ENCODE assay signal across 3 cellular contexts in the genomic region with DNA sequence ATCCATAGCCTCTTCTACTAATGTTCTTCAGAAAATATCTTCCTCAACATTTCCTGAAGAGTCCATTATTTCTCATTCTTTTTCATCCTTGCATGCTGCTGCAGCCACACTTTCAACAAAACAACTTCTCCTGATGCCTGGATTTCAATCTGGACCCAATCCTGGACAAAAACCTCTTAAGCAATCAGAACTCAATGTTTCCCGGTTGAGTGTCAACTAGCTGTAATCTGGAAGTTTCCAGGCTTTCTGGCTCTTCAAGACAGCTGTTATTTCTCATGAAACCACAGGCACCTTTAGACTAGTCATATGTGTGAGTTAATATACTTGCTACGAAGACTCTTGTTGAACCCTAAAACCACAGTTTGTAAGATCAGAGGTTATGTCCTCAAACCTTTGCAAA.
DNase-seq lines count a peak whose midpoint lies in the region; ATAC-seq, FAIRE-seq and TF ChIP-seq lines count a peak whose summit lies in the region.
"Not testable (repeated sequence)": the region's sequence is repeated elsewhere in the genome, so short reads cannot be mapped to it uniquely, and the experiment has no call there.

No MANE protein-coding gene starts in this region.

- H3K27ac ChIP-seq in HepG2 (ENCODE audit: extremely low read length, insufficient read depth, low read length) = not testable (repeated sequence)

- not testable (repeated sequence) for H3K79me2 ChIP-seq in HepG2 (ENCODE audit: insufficient read depth, low read length)

- not testable (repeated sequence) for H3K4me1 ChIP-seq in HepG2 (ENCODE audit: insufficient read depth, low read length)

- TF ChIP-seq POLR2A in HepG2 (IDR thresholded peaks at IDR 0.05; ENCODE audit: insufficient read depth in 1 of 2, low read depth in 2 of 2, low read length in 2 of 2) = not testable (repeated sequence)

- not testable (repeated sequence) for H3K27me3 ChIP-seq in HepG2 (ENCODE audit: control insufficient read depth in 1 of 2, insufficient read depth in 2 of 2, low read length in 2 of 2)

- not testable (repeated sequence) for DNase-seq in Right ventricle myocardium superior; left ventricle myocardium superior; HepG2 (ENCODE audit: low spot score)

- in situ Hi-C loops in HepG2 (cut with HindIII; ENCODE audit: extremely low pct_ligation_motif_present, low pct_unique_long_range_greater_than_20kb) = not testable (repeated sequence)

- TF ChIP-seq CTCF in HepG2 (CRISPR knock-in tag; IDR thresholded peaks at IDR 0.05) = not testable (repeated sequence)

- TF ChIP-seq EP300 in HepG2 (IDR thresholded peaks at IDR 0.05; ENCODE audit: low read depth in 2 of 2, low read length in 2 of 2); HepG2 (CRISPR knock-in tag; IDR thresholded peaks at IDR 0.05; ENCODE audit: borderline replicate concordance): not testable (repeated sequence)

- ATAC-seq in Right ventricle myocardium superior (ENCODE audit: poor library complexity) (peak; percentile 52), left ventricle myocardium superior (peak; percentile 67)
- not testable (repeated sequence) for ATAC-seq in HepG2

- H2AFZ ChIP-seq in HepG2 (ENCODE audit: low read length) = not testable (repeated sequence)

- not testable (repeated sequence) for BruUV-seq in HepG2 (replicated peaks; lab: Mats Ljungman, UMichigan)

- H3K4me2 ChIP-seq in HepG2 (ENCODE audit: low read depth, low read length) = not testable (repeated sequence)

- H3K4me3 ChIP-seq in HepG2 (replicated peaks in 1 of 3; ENCODE audit: insufficient read depth in 1 of 3, low read depth in 2 of 3, low read length in 3 of 3) = not testable (repeated sequence)

- not testable (repeated sequence) for H3K9me3 ChIP-seq in HepG2 (ENCODE audit: low read length)

- H4K20me1 ChIP-seq in HepG2 (ENCODE audit: insufficient read depth, low read length) = not testable (repeated sequence)

- not testable (repeated sequence) for H3K9ac ChIP-seq in HepG2 (ENCODE audit: insufficient read depth, low read depth, low read length)

- peak; percentile 15 for FAIRE-seq in HepG2 (lab: Jason Lieb, UNC)

- TF ChIP-seq RAD21 in HepG2 (CRISPR knock-in tag; IDR thresholded peaks at IDR 0.05) = not testable (repeated sequence)

- no CpG with 5 or more reads among the region's 2 CpGs for WGBS in HepG2 (ENCODE audit: low lambda C conversion rate)

- H3K36me3 ChIP-seq in HepG2 (replicated peaks in 1 of 2; ENCODE audit: control insufficient read depth in 1 of 2, insufficient read depth in 2 of 2, low read length in 2 of 2) = not testable (repeated sequence)

- CTCF ChIA-PET in HepG2 (lab: Yijun Ruan, JAX; ENCODE audit: low intra/inter-chr PET ratio, low total read pairs) = not testable (repeated sequence)

- POLR2A ChIA-PET in HepG2 (lab: Yijun Ruan, JAX) = not testable (repeated sequence)

- intact Hi-C loops in Right ventricle myocardium superior (cut with DNase I); left ventricle myocardium superior (cut with micrococcal nuclease); HepG2 (cut with micrococcal nuclease; ENCODE audit: unreplicated experiment): not testable (repeated sequence)
